Comparison of ENCODE assay signal across 22 cellular contexts in the genomic region with DNA sequence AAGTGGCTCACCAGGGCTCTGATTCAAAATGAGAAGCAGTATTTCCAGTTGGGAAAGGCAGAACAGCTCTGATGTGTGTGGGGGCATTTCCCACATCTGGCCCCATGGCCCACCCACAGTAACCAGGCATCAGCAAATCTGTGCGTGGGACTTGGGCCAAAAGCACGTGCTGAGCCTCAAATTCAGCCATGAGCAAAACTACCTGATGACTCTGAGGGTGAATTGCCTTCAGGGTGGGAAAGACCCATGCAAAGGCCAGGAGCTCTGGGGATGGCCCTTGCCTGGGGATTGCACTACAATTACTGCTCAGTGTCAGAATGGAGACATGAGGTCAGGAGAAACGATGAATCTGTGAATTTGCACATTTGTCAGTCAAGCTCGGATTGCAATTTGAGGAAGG. TPM values are rescaled to one million over a fixed set of nuclear protein-coding genes. Genes with fewer than 3 reads are reported as not detected.
DNase-seq lines count a peak whose midpoint lies in the region; ATAC-seq, FAIRE-seq and TF ChIP-seq lines count a peak whose summit lies in the region.
"Had no signal": no experiment of that assay in that cellular context is flagged by ENCODE, and none has a peak within 500 bp of the region (broad histone marks: within the 10 kb centered on the region; RNA-seq: fewer than 3 reads in every experiment).

No MANE protein-coding gene starts in this region.

- H3K9me3 ChIP-seq in kidney (ENCODE audit: control insufficient read depth in 1 of 2, low read length in 2 of 2) = no peaks in the 10 kb centered on the region
- H3K9me3 ChIP-seq: A549, Caco-2, HAP-1 had no signal

- H3K27ac Mint-ChIP-seq in activated CD8-positive, alpha-beta T cell treated with anti-CD3 and anti-CD28 coated beads for 36 hours = no peak overlapping the region
- no peak overlapping the region for H3K27ac Mint-ChIP-seq in activated CD8-positive, alpha-beta T cell treated with anti-CD3 and anti-CD28 coated beads, Interleukin-2, amount 10 ng/mL, durations not matched to agents 7 days and 5 days
- H3K27ac Mint-ChIP-seq in stimulated activated memory B cell treated with anti-CD40 and anti-IgM and Interleukin-4, amounts not matched to agents 10 μg/mL and 1 μg/mL and 100 μg/mL, for 72 hours = no peak overlapping the region
- H3K27ac Mint-ChIP-seq: CD4-positive, alpha-beta T cell had no signal

- no peak for FAIRE-seq in kidney (lab: Jason Lieb, UNC)
- FAIRE-seq: A549, D721Med, G401.6, GM19239, H1, HTR-8/SVneo had no signal

- peaks cover 4% of the 10 kb centered on the region for H3K4me1 Mint-ChIP-seq in activated CD8-positive, alpha-beta T cell treated with anti-CD3 and anti-CD28 coated beads for 36 hours (ENCODE audit: low read depth)
- H3K4me1 Mint-ChIP-seq in activated CD8-positive, alpha-beta T cell treated with anti-CD3 and anti-CD28 coated beads, Interleukin-2, amount 10 ng/mL, durations not matched to agents 7 days and 5 days (ENCODE audit: low read depth) = peaks cover 4% of the 10 kb centered on the region
- H3K4me1 Mint-ChIP-seq in stimulated activated memory B cell treated with anti-CD40 and anti-IgM and Interleukin-4, amounts not matched to agents 10 μg/mL and 1 μg/mL and 100 μg/mL, for 72 hours = peaks cover 5% of the 10 kb centered on the region

- POLR2A ChIA-PET in activated CD8-positive, alpha-beta T cell treated with anti-CD3 and anti-CD28 coated beads for 36 hours (lab: Charles Lee) = no interaction called here
- POLR2A ChIA-PET in activated CD8-positive, alpha-beta T cell treated with anti-CD3 and anti-CD28 coated beads, Interleukin-2, amount 10 ng/mL, durations not matched to agents 7 days and 5 days (lab: Charles Lee) = no interaction called here

- ATAC-seq in activated CD8-positive, alpha-beta T cell treated with anti-CD3 and anti-CD28 coated beads for 36 hours = peak; percentile 30
- ATAC-seq in activated CD8-positive, alpha-beta T cell treated with anti-CD3 and anti-CD28 coated beads, Interleukin-2, amount 10 ng/mL, durations not matched to agents 7 days and 5 days = no peak
- peak; percentile 40 for ATAC-seq in GM18520 (IDR thresholded peaks at IDR 0.05; ENCODE audit: unreplicated experiment)
- peak; percentile 52 for ATAC-seq in stimulated activated memory B cell treated with anti-CD40 and anti-IgM and Interleukin-4, amounts not matched to agents 10 μg/mL and 1 μg/mL and 100 μg/mL, for 72 hours
- no peak for ATAC-seq in SK-N-SH treated with all-trans-retinoic acid at 6 μM for 48 hours
- no peak for ATAC-seq in HG03280 (IDR thresholded peaks at IDR 0.05; ENCODE audit: unreplicated experiment)
- ATAC-seq: A549 had no signal

- TF ChIP-seq CTCF in activated CD8-positive, alpha-beta T cell treated with anti-CD3 and anti-CD28 coated beads for 36 hours (IDR thresholded peaks at IDR 0.05) = no peak
- no peak for TF ChIP-seq CTCF in kidney (IDR thresholded peaks at IDR 0.05; ENCODE audit: borderline replicate concordance, extremely low read depth, insufficient read depth)

- H3K9me3 Mint-ChIP-seq in activated CD8-positive, alpha-beta T cell treated with anti-CD3 and anti-CD28 coated beads for 36 hours = no peaks in the 10 kb centered on the region
- no peaks in the 10 kb centered on the region for H3K9me3 Mint-ChIP-seq in activated CD8-positive, alpha-beta T cell treated with anti-CD3 and anti-CD28 coated beads, Interleukin-2, amount 10 ng/mL, durations not matched to agents 7 days and 5 days (ENCODE audit: insufficient read depth)
- H3K9me3 Mint-ChIP-seq in stimulated activated memory B cell treated with anti-CD40 and anti-IgM and Interleukin-4, amounts not matched to agents 10 μg/mL and 1 μg/mL and 100 μg/mL, for 72 hours = no peaks in the 10 kb centered on the region
- H3K9me3 Mint-ChIP-seq: CD4-positive, alpha-beta T cell had no signal

- CTCF ChIA-PET in activated CD8-positive, alpha-beta T cell treated with anti-CD3 and anti-CD28 coated beads for 36 hours (lab: Charles Lee) = interaction anchor here (1.0 kb wide), 1 partner anchor 37 kb away, joined by 5 read pairs; no protein-coding TSS in a partner anchor
- CTCF ChIA-PET in activated CD8-positive, alpha-beta T cell treated with anti-CD3 and anti-CD28 coated beads, Interleukin-2, amount 10 ng/mL, durations not matched to agents 7 days and 5 days (lab: Charles Lee) = interaction anchor here (1.6 kb wide), 1 partner anchor 37 kb away, joined by 3 read pairs; no protein-coding TSS in a partner anchor

- H3K4me3 ChIP-seq in kidney (ENCODE audit: low read length in 2 of 2) = no peak overlapping the region
- H3K4me3 ChIP-seq: A549, HAP-1 had no signal

- DNase-seq in activated CD8-positive, alpha-beta T cell treated with anti-CD3 and anti-CD28 coated beads for 36 hours = peak; percentile 7
- no peak for DNase-seq in activated CD8-positive, alpha-beta T cell treated with anti-CD3 and anti-CD28 coated beads, Interleukin-2, amount 10 ng/mL, durations not matched to agents 7 days and 5 days
- DNase-seq in kidney (peak; percentile 25), ureter (ENCODE audit: low spot score) (no peak)
- DNase-seq: AML-193; Caco-2; CD4-positive, alpha-beta T cell; IMR-90 had no signal

- H3K36me3 Mint-ChIP-seq in activated CD8-positive, alpha-beta T cell treated with anti-CD3 and anti-CD28 coated beads for 36 hours (ENCODE audit: low read depth) = no peaks in the 10 kb centered on the region
- H3K36me3 Mint-ChIP-seq in activated CD8-positive, alpha-beta T cell treated with anti-CD3 and anti-CD28 coated beads, Interleukin-2, amount 10 ng/mL, durations not matched to agents 7 days and 5 days (ENCODE audit: low read depth) = no peaks in the 10 kb centered on the region
- H3K36me3 Mint-ChIP-seq in stimulated activated memory B cell treated with anti-CD40 and anti-IgM and Interleukin-4, amounts not matched to agents 10 μg/mL and 1 μg/mL and 100 μg/mL, for 72 hours = no peaks in the 10 kb centered on the region

- H3K27me3 Mint-ChIP-seq in activated CD8-positive, alpha-beta T cell treated with anti-CD3 and anti-CD28 coated beads for 36 hours = peaks cover 2% of the 10 kb centered on the region
- H3K27me3 Mint-ChIP-seq in activated CD8-positive, alpha-beta T cell treated with anti-CD3 and anti-CD28 coated beads, Interleukin-2, amount 10 ng/mL, durations not matched to agents 7 days and 5 days (ENCODE audit: low read depth) = peaks cover 2% of the 10 kb centered on the region
- peaks cover 86% of the 10 kb centered on the region for H3K27me3 Mint-ChIP-seq in stimulated activated memory B cell treated with anti-CD40 and anti-IgM and Interleukin-4, amounts not matched to agents 10 μg/mL and 1 μg/mL and 100 μg/mL, for 72 hours

- intact Hi-C loops in activated CD8-positive, alpha-beta T cell treated with anti-CD3 and anti-CD28 coated beads for 36 hours (cut with micrococcal nuclease) = no loop called here
- intact Hi-C loops in kidney (cut with DNase I) = no loop called here

- H3K4me1 ChIP-seq in kidney (ENCODE audit: control insufficient read depth in 1 of 2, insufficient read depth in 1 of 2, low read depth in 1 of 2, low read length in 2 of 2) = peaks cover 0 to 4% of the 10 kb centered on the region in 2 donors
- H3K4me1 ChIP-seq: A549, Caco-2, HAP-1 had no signal

- no peaks in the 10 kb centered on the region for H3K36me3 ChIP-seq in kidney (ENCODE audit: control insufficient read depth in 1 of 2, insufficient read depth in 2 of 2, low read length in 2 of 2)
- H3K36me3 ChIP-seq: HAP-1 had no signal

- no peak overlapping the region for H3K27ac ChIP-seq in kidney (ENCODE audit: low read depth in 2 of 2, low read length in 2 of 2)
- H3K27ac ChIP-seq: 22Rv1, A549, C4-2B had no signal

- H3K9ac ChIP-seq in kidney (ENCODE audit: low read length in 2 of 2) = no peak overlapping the region

- H3K4me3 Mint-ChIP-seq in activated CD8-positive, alpha-beta T cell treated with anti-CD3 and anti-CD28 coated beads for 36 hours = no peak overlapping the region
- no peak overlapping the region for H3K4me3 Mint-ChIP-seq in activated CD8-positive, alpha-beta T cell treated with anti-CD3 and anti-CD28 coated beads, Interleukin-2, amount 10 ng/mL, durations not matched to agents 7 days and 5 days
- no peak overlapping the region for H3K4me3 Mint-ChIP-seq in stimulated activated memory B cell treated with anti-CD40 and anti-IgM and Interleukin-4, amounts not matched to agents 10 μg/mL and 1 μg/mL and 100 μg/mL, for 72 hours
- H3K4me3 Mint-ChIP-seq: CD4-positive, alpha-beta T cell had no signal

TF ChIP-seq in SK-N-SH treated with all-trans-retinoic acid at 6 μM for 48 hours, 23 proteins besides CTCF, POLR2A, EP300 and RAD21:
- TF ChIP-seq PPARA (CRISPR knock-in tag; IDR thresholded peaks at IDR 0.05; ENCODE audit: borderline replicate concordance) (no peak), ESRRG (CRISPR knock-in tag; IDR thresholded peaks at IDR 0.05) (no peak), TCF4 (CRISPR knock-in tag; IDR thresholded peaks at IDR 0.05; ENCODE audit: borderline replicate concordance) (no peak), BACH2 (CRISPR knock-in tag; IDR thresholded peaks at IDR 0.05; ENCODE audit: borderline replicate concordance) (no peak)

RNA-seq across cellular contexts. Expression of a gene that starts 20.9 kb away (rescaled TPM):
- total RNA-seq in activated CD8-positive, alpha-beta T cell treated with anti-CD3 and anti-CD28 coated beads for 36 hours = not detected
- total RNA-seq in activated CD8-positive, alpha-beta T cell treated with anti-CD3 and anti-CD28 coated beads, Interleukin-2, amount 10 ng/mL, durations not matched to agents 7 days and 5 days = not detected
- total RNA-seq in kidney (0.82 TPM), ureter (0.49 TPM)
- 5.3 TPM for polyA plus RNA-seq in kidney (ENCODE audit: insufficient read depth, low read depth, low replicate concordance)
- total RNA-seq: H1, IMR-90 had no signal
- polyA plus RNA-seq: BJ, IMR-90 had no signal

RNA-seq across cellular contexts. Expression of a gene that starts 30.6 kb away (rescaled TPM):
- not detected for total RNA-seq in activated CD8-positive, alpha-beta T cell treated with anti-CD3 and anti-CD28 coated beads for 36 hours
- not detected for total RNA-seq in activated CD8-positive, alpha-beta T cell treated with anti-CD3 and anti-CD28 coated beads, Interleukin-2, amount 10 ng/mL, durations not matched to agents 7 days and 5 days
- total RNA-seq in kidney (6.5 TPM), ureter (0.94 TPM)
- polyA plus RNA-seq in kidney (ENCODE audit: insufficient read depth, low read depth, low replicate concordance) = 5.7 TPM
- total RNA-seq: Caco-2, H1 had no signal
- polyA plus RNA-seq: BJ had no signal

RNA-seq across cellular contexts. Expression of a gene that starts 54.7 kb away (rescaled TPM):
- total RNA-seq in activated CD8-positive, alpha-beta T cell treated with anti-CD3 and anti-CD28 coated beads for 36 hours = not detected
- total RNA-seq in activated CD8-positive, alpha-beta T cell treated with anti-CD3 and anti-CD28 coated beads, Interleukin-2, amount 10 ng/mL, durations not matched to agents 7 days and 5 days = not detected
- total RNA-seq in kidney = 175 TPM
- polyA plus RNA-seq in kidney (ENCODE audit: insufficient read depth, low read depth, low replicate concordance) = 355 TPM
- total RNA-seq in ureter = not detected
- total RNA-seq: Caco-2, IMR-90 had no signal
- polyA plus RNA-seq: BJ, IMR-90 had no signal

Comparison
In these comparisons a context has a peak if more than half of its experiments do, and no peak if none do; other contexts are left out.
1. ATAC-seq: peak in activated CD8-positive, alpha-beta T cell treated with anti-CD3 and anti-CD28 coated beads for 36 hours (single experiment), GM18520 (single experiment) and stimulated activated memory B cell treated with anti-CD40 and anti-IgM and Interleukin-4, amounts not matched to agents 10 μg/mL and 1 μg/mL and 100 μg/mL, for 72 hours (single experiment); none in activated CD8-positive, alpha-beta T cell treated with anti-CD3 and anti-CD28 coated beads, Interleukin-2, amount 10 ng/mL, durations not matched to agents 7 days and 5 days (single experiment), SK-N-SH treated with all-trans-retinoic acid at 6 μM for 48 hours (single experiment) and HG03280 (single experiment).
2. DNase-seq: peak in activated CD8-positive, alpha-beta T cell treated with anti-CD3 and anti-CD28 coated beads for 36 hours (single experiment) and kidney (single experiment); none in activated CD8-positive, alpha-beta T cell treated with anti-CD3 and anti-CD28 coated beads, Interleukin-2, amount 10 ng/mL, durations not matched to agents 7 days and 5 days (single experiment) and ureter (single experiment).
3. RNA of a gene that starts 54.7 kb away (total RNA-seq): 175 TPM in kidney (single experiment); not detected in ureter (single experiment), not detected in activated CD8-positive, alpha-beta T cell treated with anti-CD3 and anti-CD28 coated beads for 36 hours and not detected in activated CD8-positive, alpha-beta T cell treated with anti-CD3 and anti-CD28 coated beads, Interleukin-2, amount 10 ng/mL, durations not matched to agents 7 days and 5 days; every median in the first group is over 100 times any median in the second.